Comparison of ENCODE assay signal across 14 cellular contexts in genomic region chr17:17889922-17890321, GRCh38. TPM values are rescaled to one million over a fixed set of nuclear protein-coding genes. Genes with fewer than 3 reads are reported as not detected.
DNase-seq lines count a peak whose midpoint lies in the region; ATAC-seq, FAIRE-seq and TF ChIP-seq lines count a peak whose summit lies in the region.
"Had no signal": no experiment of that assay in that cellular context is flagged by ENCODE, and none has a peak within 500 bp of the region (broad histone marks: within the 10 kb centered on the region; RNA-seq: fewer than 3 reads in every experiment).

No MANE protein-coding gene starts in this region.

- no peaks in the 10 kb centered on the region for H3K9me3 Mint-ChIP-seq in memory B cell
- no peaks in the 10 kb centered on the region for H3K9me3 Mint-ChIP-seq in stimulated activated naive B cell treated with anti-CD40 and anti-IgM and Interleukin-4, amounts not matched to agents 10 μg/mL and 1 μg/mL and 100 μg/mL, for 72 hours
- H3K9me3 Mint-ChIP-seq: CD4-positive, alpha-beta memory T cell had no signal

- H3K4me3 Mint-ChIP-seq in memory B cell: no peak overlapping the region
- H3K4me3 Mint-ChIP-seq in stimulated activated naive B cell treated with anti-CD40 and anti-IgM and Interleukin-4, amounts not matched to agents 10 μg/mL and 1 μg/mL and 100 μg/mL, for 72 hours: no peak overlapping the region
- H3K4me3 Mint-ChIP-seq: B cell; CD4-positive, alpha-beta memory T cell had no signal

- H3K4me1 Mint-ChIP-seq in memory B cell: peaks cover 3% of the 10 kb centered on the region
- H3K4me1 Mint-ChIP-seq in stimulated activated naive B cell treated with anti-CD40 and anti-IgM and Interleukin-4, amounts not matched to agents 10 μg/mL and 1 μg/mL and 100 μg/mL, for 72 hours: peaks cover 16 to 29% of the 10 kb centered on the region in 2 donors

- peak overlapping the region; percentile 28 for H3K27ac Mint-ChIP-seq in memory B cell
- H3K27ac Mint-ChIP-seq in stimulated activated naive B cell treated with anti-CD40 and anti-IgM and Interleukin-4, amounts not matched to agents 10 μg/mL and 1 μg/mL and 100 μg/mL, for 72 hours: no peak overlapping the region
- H3K27ac Mint-ChIP-seq: B cell had no signal

- no peak for TF ChIP-seq POLR2A in GM12891 (IDR thresholded peaks at IDR 0.05; ENCODE audit: low read depth, low read length)

- H3K27me3 Mint-ChIP-seq in memory B cell: no peaks in the 10 kb centered on the region
- H3K27me3 Mint-ChIP-seq in stimulated activated naive B cell treated with anti-CD40 and anti-IgM and Interleukin-4, amounts not matched to agents 10 μg/mL and 1 μg/mL and 100 μg/mL, for 72 hours: no peaks in the 10 kb centered on the region
- H3K27me3 Mint-ChIP-seq: B cell; CD4-positive, alpha-beta memory T cell had no signal

- POLR2A ChIA-PET in RWPE1 (lab: Yijun Ruan, JAX; ENCODE audit: low non-redundant PET): no interaction called here

- DNase-seq in GM12891 (ENCODE audit: insufficient read length, low spot score) (no peak), RWPE1 (ENCODE audit: low spot score) (no peak), memory B cell (ENCODE audit: low spot score in 2 of 2) (no peak), nucleus accumbens (lab: John Stamatoyannopoulos, UW) (no peak), GM03348 (ENCODE audit: low spot score) (no peak)
- no peak for DNase-seq in stimulated activated naive B cell treated with anti-CD40 and anti-IgM and Interleukin-4, amounts not matched to agents 10 μg/mL and 1 μg/mL and 100 μg/mL, for 72 hours
- DNase-seq: CD4-positive, alpha-beta memory T cell; DMS79; EL had no signal

- CTCF ChIA-PET in RWPE1 (lab: Yijun Ruan, JAX): interaction anchor here (0.6 to 3.5 kb wide), 2 partner anchors 29 to 103 kb away, joined by 3 to 32 read pairs; no protein-coding TSS in a partner anchor

- TF ChIP-seq CTCF in RWPE1 (conservative IDR thresholded peaks at IDR 0.05; ENCODE audit: low read depth): no peak

- H3K27ac ChIP-seq in RWPE1: peak overlapping the region; percentile 2; the same call in 1 of the 2 replicates

- peaks cover 12% of the 10 kb centered on the region for H3K36me3 Mint-ChIP-seq in memory B cell
- peaks cover 16 to 20% of the 10 kb centered on the region in 2 donors for H3K36me3 Mint-ChIP-seq in stimulated activated naive B cell treated with anti-CD40 and anti-IgM and Interleukin-4, amounts not matched to agents 10 μg/mL and 1 μg/mL and 100 μg/mL, for 72 hours

- ATAC-seq in memory B cell (ENCODE audit: low read depth) (no peak), HG02763 (IDR thresholded peaks at IDR 0.05; ENCODE audit: unreplicated experiment) (no peak)
- ATAC-seq in stimulated activated naive B cell treated with anti-CD40 and anti-IgM and Interleukin-4, amounts not matched to agents 10 μg/mL and 1 μg/mL and 100 μg/mL, for 72 hours (replicated peaks): peak; percentile 48 to 54

- FAIRE-seq in GM12891 (lab: Jason Lieb, UNC): peak; percentile 23
- FAIRE-seq: A204.1, G401.6, H54 had no signal

TF ChIP-seq in GM12891, 5 proteins besides CTCF, POLR2A, EP300 and RAD21:
- no peak for TF ChIP-seq PAX5 (IDR thresholded peaks at IDR 0.05; ENCODE audit: insufficient read depth, low read length, severe bottlenecking)
- TF ChIP-seq POU2F2 (IDR thresholded peaks at IDR 0.05; ENCODE audit: low read depth, low read length): no peak
- TF ChIP-seq TAF1 (IDR thresholded peaks at IDR 0.05; ENCODE audit: low read depth, low read length): no peak
- TF ChIP-seq SPI1 (IDR thresholded peaks at IDR 0.05; ENCODE audit: low read depth, low read length): no peak
- TF ChIP-seq POLR2AphosphoS5 (IDR thresholded peaks at IDR 0.05; ENCODE audit: low read depth, low read length): no peak

RNA-seq across cellular contexts. Expression of gene SREBF1, which starts 53.1 kb away (rescaled TPM):
- polyA plus RNA-seq in GM12891 (2012; ENCODE audit: low read depth, missing spikeins): 16.7 TPM

Comparison
In these comparisons a context has a peak if more than half of its experiments do, and no peak if none do; other contexts are left out.
1. ATAC-seq: peak in stimulated activated naive B cell treated with anti-CD40 and anti-IgM and Interleukin-4, amounts not matched to agents 10 μg/mL and 1 μg/mL and 100 μg/mL, for 72 hours (2 of 2); none in memory B cell (single experiment) and HG02763 (single experiment).